1 cellular context compared by ENCODE assay signal in genomic region chr16:77273-77806, GRCh38.
TF ChIP-seq lines count a peak whose summit lies in the region.

No MANE protein-coding gene starts in this region.

TF ChIP-seq in HepG2, 621 proteins besides CTCF, POLR2A, EP300 and RAD21 (continued from another document and continues in another):
- no peak for TF ChIP-seq ZNF280B (CRISPR knock-in tag; IDR thresholded peaks at IDR 0.05; ENCODE audit: borderline replicate concordance)
- TF ChIP-seq RBM39 (IDR thresholded peaks at IDR 0.05; ENCODE audit: low read depth, low read length, poor library complexity, severe bottlenecking) = no peak
- TF ChIP-seq CEBPZ (IDR thresholded peaks at IDR 0.05; ENCODE audit: low read length) = no peak
- TF ChIP-seq BRD4 (CRISPR knock-in tag; IDR thresholded peaks at IDR 0.05) = 0 out of 2 replicates have a peak, but pooled peaks have one; percentile 15
- no peak for TF ChIP-seq HOXA9 (CRISPR knock-in tag; IDR thresholded peaks at IDR 0.05; ENCODE audit: borderline replicate concordance)
- no peak for TF ChIP-seq BORCS8-MEF2B (CRISPR knock-in tag; IDR thresholded peaks at IDR 0.05)
- TF ChIP-seq LBX2 (CRISPR knock-in tag; IDR thresholded peaks at IDR 0.05; ENCODE audit: borderline replicate concordance) = no peak
- TF ChIP-seq ISX (CRISPR knock-in tag; conservative IDR thresholded peaks at IDR 0.05) = no peak
- 0 out of 2 replicates have a peak, but pooled peaks have one; percentile 27 for TF ChIP-seq ZNF547 (CRISPR knock-in tag; IDR thresholded peaks at IDR 0.05)
- no peak for TF ChIP-seq ZNF720 (CRISPR knock-in tag; IDR thresholded peaks at IDR 0.05)
- no peak for TF ChIP-seq NFYB (CRISPR knock-in tag; IDR thresholded peaks at IDR 0.05)
- TF ChIP-seq ZBTB14 (CRISPR knock-in tag; IDR thresholded peaks at IDR 0.05) = no peak
- TF ChIP-seq ZC3H13 (CRISPR knock-in tag; IDR thresholded peaks at IDR 0.05) = no peak
- peak; percentile 14; the same call in 1 of the 2 replicates for TF ChIP-seq MXD3 (CRISPR knock-in tag; IDR thresholded peaks at IDR 0.05)
- TF ChIP-seq THAP9 (CRISPR knock-in tag; IDR thresholded peaks at IDR 0.05; ENCODE audit: borderline replicate concordance) = no peak
- TF ChIP-seq BRCA1 (CRISPR knock-in tag; IDR thresholded peaks at IDR 0.05) = no peak
- TF ChIP-seq CBX5 (CRISPR knock-in tag; IDR thresholded peaks at IDR 0.05; ENCODE audit: borderline replicate concordance) = no peak
- TF ChIP-seq FOXK2 (IDR thresholded peaks at IDR 0.05) = no peak
- no peak for TF ChIP-seq ZNF180 (CRISPR knock-in tag; IDR thresholded peaks at IDR 0.05; ENCODE audit: borderline replicate concordance, low read depth)
- TF ChIP-seq ATM (IDR thresholded peaks at IDR 0.05; ENCODE audit: borderline replicate concordance) = no peak
- TF ChIP-seq ZNF275 (CRISPR knock-in tag; IDR thresholded peaks at IDR 0.05; ENCODE audit: borderline replicate concordance) = no peak
- TF ChIP-seq ZNF143 (CRISPR knock-in tag; IDR thresholded peaks at IDR 0.05) = no peak
- TF ChIP-seq TCF7L2 (IDR thresholded peaks at IDR 0.05; ENCODE audit: low read depth, low read length) = no peak
- no peak for TF ChIP-seq FOXA1 (IDR thresholded peaks at IDR 0.05)
- TF ChIP-seq FOXA1 (CRISPR knock-in tag; IDR thresholded peaks at IDR 0.05) = no peak
- peak; percentile 72 for TF ChIP-seq ZFY (CRISPR knock-in tag; IDR thresholded peaks at IDR 0.05)
- TF ChIP-seq KAT8 (CRISPR knock-in tag; IDR thresholded peaks at IDR 0.05) = peak; percentile 65; the same call in 1 of the 2 replicates
- TF ChIP-seq SMYD3 (CRISPR knock-in tag; IDR thresholded peaks at IDR 0.05) = no peak
- TF ChIP-seq ATRX (CRISPR knock-in tag; IDR thresholded peaks at IDR 0.05; ENCODE audit: borderline replicate concordance) = no peak
- no peak for TF ChIP-seq SIN3A (IDR thresholded peaks at IDR 0.05; ENCODE audit: borderline replicate concordance, low read depth, low read length)
- no peak for TF ChIP-seq YY1 (IDR thresholded peaks at IDR 0.05; ENCODE audit: insufficient read depth, insufficient replicate concordance, low read depth, low read length)
- no peak for TF ChIP-seq ZSCAN31 (CRISPR knock-in tag; IDR thresholded peaks at IDR 0.05; ENCODE audit: low read depth)
- TF ChIP-seq HNRNPL (IDR thresholded peaks at IDR 0.05; ENCODE audit: low read depth, low read length) = 0 out of 2 replicates have a peak, but pooled peaks have one; percentile 1
- TF ChIP-seq CREB3 (CRISPR knock-in tag; IDR thresholded peaks at IDR 0.05) = no peak
- TF ChIP-seq ATF7-NPFF (CRISPR knock-in tag; IDR thresholded peaks at IDR 0.05; ENCODE audit: low read depth) = no peak
- no peak for TF ChIP-seq ZNF230 (CRISPR knock-in tag; IDR thresholded peaks at IDR 0.05)
- TF ChIP-seq FLYWCH1 (CRISPR knock-in tag; IDR thresholded peaks at IDR 0.05) = no peak
- TF ChIP-seq ZFP41 (CRISPR knock-in tag; IDR thresholded peaks at IDR 0.05; ENCODE audit: borderline replicate concordance) = no peak
- no peak for TF ChIP-seq PHF5A (CRISPR knock-in tag; IDR thresholded peaks at IDR 0.05; ENCODE audit: low read depth, unreplicated experiment)
- no peak for TF ChIP-seq TEAD2 (CRISPR knock-in tag; IDR thresholded peaks at IDR 0.05)
- TF ChIP-seq ZNF430 (CRISPR knock-in tag; IDR thresholded peaks at IDR 0.05) = no peak
- TF ChIP-seq RBM22 (optimal IDR thresholded peaks at IDR 0.05; ENCODE audit: low read length) = peak; percentile 30
- TF ChIP-seq NR2F1 (CRISPR knock-in tag; IDR thresholded peaks at IDR 0.05) = no peak
- TF ChIP-seq ISL2 (CRISPR knock-in tag; IDR thresholded peaks at IDR 0.05) = no peak
- TF ChIP-seq ETS1 (CRISPR knock-in tag; IDR thresholded peaks at IDR 0.05) = no peak
- TF ChIP-seq TIGD3 (CRISPR knock-in tag; IDR thresholded peaks at IDR 0.05; ENCODE audit: borderline replicate concordance) = no peak
- no peak for TF ChIP-seq KDM5B (CRISPR knock-in tag; IDR thresholded peaks at IDR 0.05; ENCODE audit: borderline replicate concordance)
- no peak for TF ChIP-seq ZNF891 (CRISPR knock-in tag; IDR thresholded peaks at IDR 0.05)
- TF ChIP-seq KDM4B (CRISPR knock-in tag; IDR thresholded peaks at IDR 0.05) = no peak; the same call in 1 of the 2 replicates
- TF ChIP-seq REST (IDR thresholded peaks at IDR 0.05; ENCODE audit: borderline replicate concordance in 1 of 2, low read depth in 1 of 2, low read length in 2 of 2) = no peak
- TF ChIP-seq ZNF350 (CRISPR knock-in tag; IDR thresholded peaks at IDR 0.05; ENCODE audit: borderline replicate concordance, low read depth) = no peak
